In the genomic region with DNA sequence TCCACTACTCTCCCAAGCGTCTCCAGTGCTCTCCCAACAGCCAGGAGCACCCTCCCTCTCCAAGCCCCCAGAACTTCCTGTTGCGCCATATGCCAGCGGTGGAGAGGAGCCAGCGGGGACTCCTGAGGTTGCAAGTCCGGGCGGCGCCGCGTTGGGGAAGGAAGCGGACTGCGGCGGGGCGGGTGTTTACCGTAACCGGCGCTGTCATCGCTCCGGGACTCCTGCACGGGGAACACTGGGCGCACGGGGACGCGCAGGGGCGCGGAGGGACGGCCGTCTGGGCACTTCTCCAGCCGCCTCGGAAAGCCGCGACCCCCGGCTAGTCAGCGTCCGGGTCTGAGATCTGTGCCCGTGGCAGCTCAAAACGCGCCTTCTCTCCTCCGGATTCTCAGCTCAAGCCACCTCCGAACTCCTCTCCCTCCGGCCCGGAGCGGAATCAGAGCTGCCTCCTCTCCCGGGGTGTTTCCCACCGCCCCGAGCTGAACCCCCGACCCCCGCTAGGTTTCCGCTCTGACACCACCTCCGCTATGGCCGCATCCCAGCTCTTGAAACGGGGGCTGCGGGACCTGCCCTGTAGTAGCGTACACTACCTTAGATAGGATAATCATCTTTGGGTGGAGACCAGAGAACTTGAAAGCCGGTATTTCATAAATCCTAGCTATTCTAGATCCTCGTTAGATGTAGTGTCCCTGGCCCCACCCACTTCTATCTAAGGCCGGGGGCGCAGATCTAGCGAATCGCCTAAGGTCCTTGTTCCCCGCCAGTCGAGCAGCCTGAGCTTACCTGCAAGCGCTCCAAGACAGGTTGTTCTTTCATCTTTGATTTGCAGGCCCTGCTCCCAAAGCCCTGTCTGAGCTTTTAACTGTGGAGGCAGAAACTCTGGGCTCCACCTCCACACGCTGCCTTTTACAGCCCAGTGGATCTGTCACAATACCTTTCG, we compare ENCODE assay signal across 9 cellular contexts. TPM values are rescaled to one million over a fixed set of nuclear protein-coding genes. Genes with fewer than 3 reads are reported as not detected.
DNase-seq lines count a peak whose midpoint lies in the region; ATAC-seq, FAIRE-seq and TF ChIP-seq lines count a peak whose summit lies in the region.
"Had no signal": no experiment of that assay in that cellular context is flagged by ENCODE, and none has a peak within 500 bp of the region (broad histone marks: within the 10 kb centered on the region; RNA-seq: fewer than 3 reads in every experiment).

TRPM6 (minus strand) TSS at position 881 of the 940 bp plus-strand sequence; CDS start at position 816, 65 bp downstream.

- H3K56ac ChIP-seq in H1 (replicated peaks; ENCODE audit: insufficient read length, low read depth, low read length): no peak within 1 kb of the TSS

- H3K23ac ChIP-seq in H1 (ENCODE audit: insufficient read length): no peak within 1 kb of the TSS

- H3K27me3 ChIP-seq in H1 (replicated peaks in 1 of 4; ENCODE audit: control insufficient read depth in 3 of 4, extremely low read depth in 1 of 4, insufficient read depth in 3 of 4, low read length in 3 of 4) (peaks cover 0 to 2% (median 0%) of the 10 kb centered on the region in 4 experiments; a peak in 1 of 7 replicates), lung (ENCODE audit: control insufficient read depth, insufficient read depth) (no peaks in the 10 kb centered on the region)

- CTCF ChIA-PET in H1 (lab: Charles Lee; ENCODE audit: partially characterized antibody): interaction anchor here (0.7 to 1.8 kb wide), 10 partner anchors 9 to 196 kb away, joined by 3 to 10 read pairs (median 4); no protein-coding TSS in a partner anchor

- POLR2A ChIA-PET in H1 (lab: Charles Lee; ENCODE audit: partially characterized antibody): interaction anchor here (0.8 to 1.8 kb wide), 2 partner anchors 16 to 65 kb away, joined by 3 to 9 read pairs; partner anchors contain the start of gene C9orf40

- H2BK12ac ChIP-seq in H1 (ENCODE audit: low read depth, low read length): 0 out of 2 replicates have a peak within 1 kb of the TSS, but pooled peaks have one; percentile 45

- no peak within 1 kb of the TSS for H2BK5ac ChIP-seq in H1 (ENCODE audit: low read depth, low read length)

- H3K4me1 ChIP-seq in H1 (replicated peaks in 1 of 4; ENCODE audit: control insufficient read depth in 3 of 4, insufficient read depth in 4 of 4, low read length in 3 of 4): no peaks in the 10 kb centered on the region; a peak in 1 of 7 replicates
- H3K4me1 ChIP-seq in lung (ENCODE audit: control insufficient read depth in 2 of 2, insufficient read depth in 2 of 2, low read length in 2 of 2): peaks cover 0 to 4% of the 10 kb centered on the region in 2 donors

- 3% methylated on average over 54 of the region's 64 CpGs; no CpG with 5 or more reads in 1 of the 2 experiments for WGBS in H1 (ENCODE audit: extremely low coverage in 1 of 2, insufficient coverage in 1 of 2, insufficient read length in 1 of 2, insufficient replicate concordance in 2 of 2, low coverage in 1 of 2, low lambda C conversion rate in 2 of 2, missing lambda C conversion rate in 1 of 2), 2 experiments
- WGBS in lung, 2 donors: 3 to 5% methylated on average over 61 to 64 of the region's 64 CpGs

- TF ChIP-seq RAD21 in H1 (IDR thresholded peaks at IDR 0.05 in 1 of 2, conservative IDR thresholded peaks at IDR 0.05 in 1 of 2; ENCODE audit: low read depth in 2 of 2, low read length in 2 of 2): no peak

- H3K36me3 ChIP-seq in H1 (ENCODE audit: control insufficient read depth in 2 of 4, insufficient read depth in 4 of 4, low read length in 3 of 4) (no peaks in the 10 kb centered on the region), lung (ENCODE audit: control insufficient read depth in 2 of 2, insufficient read depth in 2 of 2, low read length in 2 of 2) (no peaks in the 10 kb centered on the region)

- no peak within 1 kb of the TSS for H2BK20ac ChIP-seq in H1 (ENCODE audit: low read length)

- no peak within 1 kb of the TSS for H4K5ac ChIP-seq in H1 (ENCODE audit: insufficient read length, low read depth, low read length)

- H3K14ac ChIP-seq in H1 (ENCODE audit: insufficient read length): no peak within 1 kb of the TSS

- no peaks in the 10 kb centered on the region for H4K20me1 ChIP-seq in H1 (replicated peaks in 1 of 2; ENCODE audit: control insufficient read depth in 1 of 2, insufficient read depth in 2 of 2, low read length in 2 of 2)

- H3K79me2 ChIP-seq in H1 (ENCODE audit: control insufficient read depth in 1 of 2, insufficient read depth in 2 of 2, low read length in 2 of 2): no peaks in the 10 kb centered on the region

- peak within 1 kb of the TSS in 3 of 4 experiments; percentile 9 to 43 (median 21); a peak in 3 of 7 replicates for H3K9ac ChIP-seq in H1 (replicated peaks in 1 of 4; ENCODE audit: extremely low read depth in 1 of 4, low read depth in 3 of 4, low read length in 3 of 4)

- no peak for FAIRE-seq in H1 (lab: Jason Lieb, UNC)
- FAIRE-seq: GM18507 had no signal

- TF ChIP-seq EP300 in H1 (IDR thresholded peaks at IDR 0.05; ENCODE audit: borderline replicate concordance in 1 of 2, low read depth in 2 of 2, low read length in 2 of 2): no peak

- no peak for TF ChIP-seq CTCF in H1 (IDR thresholded peaks at IDR 0.05; ENCODE audit: control extremely low read depth in 1 of 3, insufficient read depth in 1 of 3, low read depth in 1 of 3, low read length in 3 of 3)
- no peak for TF ChIP-seq CTCF in lung (IDR thresholded peaks at IDR 0.05; ENCODE audit: control extremely low read depth, extremely low read depth)

- in situ Hi-C loops in ACHN (cut with HindIII; ENCODE audit: low pct_ligation_motif_present, low pct_unique_long_range_greater_than_20kb, low sequenced_read_pairs): no loop called here

- H3K4me3 ChIP-seq in H1 (ENCODE audit: extremely low read depth in 1 of 4, insufficient read depth in 2 of 4, low read depth in 3 of 4, low read length in 4 of 4) (peak within 1 kb of the TSS; percentile 61 to 78 (median 68)), lung (peak within 1 kb of the TSS; percentile 42)

- H4K91ac ChIP-seq in H1 (replicated peaks; ENCODE audit: insufficient read length, low read length): peak within 1 kb of the TSS; percentile 37

- ATAC-seq in GM19463 (IDR thresholded peaks at IDR 0.05; ENCODE audit: unreplicated experiment) (peak; percentile 60), lung (ENCODE audit: insufficient read depth, low FRiP score) (peak; percentile 87)

- H3K9me3 ChIP-seq in H1 (ENCODE audit: insufficient read depth in 2 of 2, low read depth in 1 of 2, low read length in 1 of 2) (no peaks in the 10 kb centered on the region), lung (ENCODE audit: control insufficient read depth in 2 of 2, insufficient read depth in 1 of 2, low read length in 1 of 2) (no peaks in the 10 kb centered on the region)

- H3K79me1 ChIP-seq in H1 (ENCODE audit: low read depth, low read length): no peaks in the 10 kb centered on the region

- no peak within 1 kb of the TSS for H2BK120ac ChIP-seq in H1 (replicated peaks; ENCODE audit: low read depth, low read length)

- H2BK15ac ChIP-seq in H1 (ENCODE audit: low read length): no peak within 1 kb of the TSS

- H2AK5ac ChIP-seq in H1 (ENCODE audit: low read depth, low read length): no peak within 1 kb of the TSS; the same call in 1 of the 2 replicates

- H3K4me2 ChIP-seq in H1 (ENCODE audit: insufficient read depth in 1 of 2, low read depth in 2 of 2, low read length in 2 of 2): peak within 1 kb of the TSS; percentile 59 to 71

- no peak within 1 kb of the TSS; the same call in 1 of the 2 replicates for H3K18ac ChIP-seq in H1 (ENCODE audit: extremely low read depth, low read length)

- TF ChIP-seq POLR2A in H1 (IDR thresholded peaks at IDR 0.05; ENCODE audit: control extremely low read depth in 1 of 2, low read depth in 2 of 2, low read length in 2 of 2): 0 out of 3 replicates have a peak, but pooled peaks of 1 of the 2 experiments have one; percentile 23

- H3K27ac ChIP-seq in H1 (ENCODE audit: low read depth, low read length) (no peak within 1 kb of the TSS), lung (ENCODE audit: low read depth in 1 of 2, low read length in 1 of 2) (peak within 1 kb of the TSS in 1 of 2 donors; percentile 89)

- H2AFZ ChIP-seq in H1 (ENCODE audit: low read length): peak within 1 kb of the TSS; percentile 96

- DNase-seq in ACHN (peak; percentile 64), NCI-H2081 (lab: John Stamatoyannopoulos, UW) (peak; percentile 75 to 85), H1 (ENCODE audit: low read depth in 1 of 2, low spot score in 2 of 2) (peak in 1 of 2 experiments; percentile 73), lung (ENCODE audit: low spot score) (peak; percentile 85)
- DNase-seq in activated CD4-positive, alpha-beta T cell treated with anti-CD3 and anti-CD28 coated beads for 48 hours: peak; percentile 51
- DNase-seq in stimulated activated CD4-positive, alpha-beta T cell treated with anti-CD3 and anti-CD28 coated beads, Interleukin-4, amount 100 ng/mL, for 4 hours: peak; percentile 7 to 21
- no peak for DNase-seq in activated CD4-positive, CD25-positive, alpha-beta regulatory T cell treated with anti-CD3 and anti-CD28 coated beads, Interleukin-2, amount 50 U/mL, for 72 hours

- H3K23me2 ChIP-seq in H1 (ENCODE audit: low read depth, low read length): peaks cover 6% of the 10 kb centered on the region; the same call in 1 of the 2 replicates

- H4K8ac ChIP-seq in H1 (ENCODE audit: extremely low read depth, insufficient read depth, low read length): no peak within 1 kb of the TSS; the same call in 1 of the 2 replicates

- no peak within 1 kb of the TSS for H3K4ac ChIP-seq in H1 (replicated peaks; ENCODE audit: insufficient read length, low read depth, low read length)

TF ChIP-seq in H1, 55 proteins besides CTCF, POLR2A, EP300 and RAD21 (continues in another document):
- TF ChIP-seq PHF8 (conservative IDR thresholded peaks at IDR 0.05; ENCODE audit: low read depth, low read length): no peak
- no peak for TF ChIP-seq POLR2AphosphoS5 (IDR thresholded peaks at IDR 0.05; ENCODE audit: low read depth, low read length)
- no peak for TF ChIP-seq TEAD4 (IDR thresholded peaks at IDR 0.05; ENCODE audit: low read depth, low read length)
- TF ChIP-seq SUZ12 (IDR thresholded peaks at IDR 0.05; ENCODE audit: low read length): no peak
- no peak for TF ChIP-seq BCL11A (IDR thresholded peaks at IDR 0.05; ENCODE audit: low read depth in 2 of 2, low read length in 2 of 2)
- TF ChIP-seq CHD2 (IDR thresholded peaks at IDR 0.05; ENCODE audit: low read length): no peak
- 0 out of 2 replicates have a peak, but pooled peaks have one; percentile 19 for TF ChIP-seq TAF1 (IDR thresholded peaks at IDR 0.05; ENCODE audit: low read depth, low read length)

RNA-seq across cellular contexts. Expression of gene TRPM6, which starts in this region (rescaled TPM):
- total RNA-seq in H1 (2021; fragmentation: NEBNext Ultra II Directional; extraction: Animal tissue kit (Norgen Biotek cat#: 25700)): 0.99 and 1.5 TPM in 2 replicates
- polyA plus RNA-seq in H1 (2011; rRNA removed): 0.45 and 0.57 TPM in 2 replicates
- polyA plus RNA-seq in H1 (2011; cell fraction: cytosol; rRNA removed): 0.53 TPM
- 0.58 TPM for polyA plus RNA-seq in H1 (2011; cell fraction: nucleus; rRNA removed)
- 0.54 to 0.81 TPM (median 0.63 TPM) in 4 replicates for polyA plus RNA-seq in H1 (2012, experiment 1 of 2)
- polyA plus RNA-seq in H1 (2012, experiment 2 of 2): not detected
- 0.61 TPM for polyA plus RNA-seq in H1 (2013, experiment 1 of 2)
- 0.53 TPM for polyA plus RNA-seq in H1 (2013, experiment 2 of 2)
- 2.5 and 3.2 TPM in 2 replicates for polyA minus RNA-seq in H1 (2011; rRNA and poly(A)+ RNA removed)
- polyA minus RNA-seq in H1 (2011; cell fraction: cytosol; rRNA and poly(A)+ RNA removed): 0.59 TPM
- 1.5 TPM for polyA minus RNA-seq in H1 (2011; cell fraction: nucleus; rRNA and poly(A)+ RNA removed)
- 1 to 10 TPM in 1 of 2 donors, under 1 TPM in 1; 0.74 to 2.3 TPM for total RNA-seq in lung
- under 1 TPM; 0.10 to 0.66 TPM for polyA plus RNA-seq in lung
